ENCODE assay signal across 8 cellular contexts in genomic region chr9:14993061-14993800, GRCh38.
DNase-seq lines count a peak whose midpoint lies in the region; ATAC-seq and TF ChIP-seq lines count a peak whose summit lies in the region.

No MANE protein-coding gene starts in this region.

- H3K9me3 Mint-ChIP-seq in activated naive CD4-positive, alpha-beta T cell treated with anti-CD3 and anti-CD28 coated beads, Interleukin-2, amount 10 ng/mL, durations not matched to agents 7 days and 5 days: no peaks in the 10 kb centered on the region

- no peaks in the 10 kb centered on the region for H3K36me3 Mint-ChIP-seq in activated naive CD4-positive, alpha-beta T cell treated with anti-CD3 and anti-CD28 coated beads, Interleukin-2, amount 10 ng/mL, durations not matched to agents 7 days and 5 days

- H3K79me2 ChIP-seq in neural cell (replicated peaks; ENCODE audit: insufficient read depth, low read length): no peaks in the 10 kb centered on the region

- no peaks in the 10 kb centered on the region for H3F3A ChIP-seq in neural cell (ENCODE audit: insufficient read depth, low read length, poor library complexity, severe bottlenecking)

- H3K4me1 Mint-ChIP-seq in activated naive CD4-positive, alpha-beta T cell treated with anti-CD3 and anti-CD28 coated beads, Interleukin-2, amount 10 ng/mL, durations not matched to agents 7 days and 5 days: peaks cover 52% of the 10 kb centered on the region

- H3K27me3 ChIP-seq in Peyer's patch (no peaks in the 10 kb centered on the region), gastroesophageal sphincter (no peaks in the 10 kb centered on the region), neural cell (ENCODE audit: insufficient read depth, low read depth, low read length) (no peaks in the 10 kb centered on the region), stomach smooth muscle (ENCODE audit: control insufficient read depth in 1 of 2, insufficient read depth in 2 of 2, low read length in 2 of 2) (no peaks in the 10 kb centered on the region)

- TF ChIP-seq EP300 in gastroesophageal sphincter (IDR thresholded peaks at IDR 0.05) (no peak), neural cell (conservative IDR thresholded peaks at IDR 0.05; ENCODE audit: poor library complexity, severe bottlenecking) (no peak)

- TF ChIP-seq CTCF in Peyer's patch (IDR thresholded peaks at IDR 0.05) (no peak), gastroesophageal sphincter (IDR thresholded peaks at IDR 0.05) (peak in 1 of 4 experiments; percentile 15), neural cell (IDR thresholded peaks at IDR 0.05; ENCODE audit: poor library complexity, severe bottlenecking) (no peak)

- H3K36me3 ChIP-seq in Peyer's patch (no peaks in the 10 kb centered on the region), gastroesophageal sphincter (no peaks in the 10 kb centered on the region), neural cell (ENCODE audit: insufficient read depth, low read length) (no peaks in the 10 kb centered on the region), stomach smooth muscle (ENCODE audit: control insufficient read depth in 2 of 2, insufficient read depth in 2 of 2, low read length in 2 of 2) (no peaks in the 10 kb centered on the region)

- H3K9me3 ChIP-seq in Peyer's patch (no peaks in the 10 kb centered on the region), gastroesophageal sphincter (no peaks in the 10 kb centered on the region), neural cell (ENCODE audit: low read length) (no peaks in the 10 kb centered on the region), stomach smooth muscle (ENCODE audit: control insufficient read depth in 2 of 2, low read length in 2 of 2) (no peaks in the 10 kb centered on the region)

- peak overlapping the region; percentile 67 for H2AFZ ChIP-seq in neural cell (ENCODE audit: low read depth, low read length)

- H3K27ac ChIP-seq in Peyer's patch: peak overlapping the region in 1 of 4 donors; percentile 44
- peak overlapping the region in 2 of 4 donors; percentile 30 to 40 for H3K27ac ChIP-seq in gastroesophageal sphincter
- peak overlapping the region; percentile 67 for H3K27ac ChIP-seq in neural cell (ENCODE audit: low read length)
- no peak overlapping the region for H3K27ac ChIP-seq in stomach smooth muscle (ENCODE audit: low read length)

- H3K4me3 ChIP-seq in Peyer's patch (peak overlapping the region; percentile 34 to 77 (median 48)), gastroesophageal sphincter (peak overlapping the region; percentile 59 to 64), neural cell (ENCODE audit: low read length) (peak overlapping the region; percentile 72), stomach smooth muscle (ENCODE audit: low read length in 2 of 2) (peak overlapping the region; percentile 76 to 83)

- no peaks in the 10 kb centered on the region for H3K4me1 ChIP-seq in Peyer's patch
- peaks cover 0 to 17% (median 0%) of the 10 kb centered on the region in 3 donors for H3K4me1 ChIP-seq in gastroesophageal sphincter
- H3K4me1 ChIP-seq in stomach smooth muscle (ENCODE audit: control insufficient read depth, insufficient read depth, low read length): peaks cover 3% of the 10 kb centered on the region

- 10 to 15% methylated on average over 6 to 9 of the region's 49 CpGs for WGBS in gastroesophageal sphincter (ENCODE audit: low coverage in 1 of 2), 2 donors

- TF ChIP-seq POLR2A in Peyer's patch (IDR thresholded peaks at IDR 0.05) (no peak), gastroesophageal sphincter (IDR thresholded peaks at IDR 0.05) (no peak)

- peak overlapping the region; percentile 55 for H3K4me2 ChIP-seq in neural cell (ENCODE audit: low read length)

- H4K20me1 ChIP-seq in neural cell (ENCODE audit: insufficient read depth): no peaks in the 10 kb centered on the region

- DNase-seq in AG08395 (ENCODE audit: low spot score) (peak; percentile 90), Peyer's patch (peak; percentile 17 to 87 (median 87))
- DNase-seq in activated naive CD4-positive, alpha-beta T cell treated with anti-CD3 and anti-CD28 coated beads, Interleukin-2, amount 10 ng/mL, durations not matched to agents 7 days and 5 days: peak; percentile 65

- peak overlapping the region; percentile 87 for H3K27ac Mint-ChIP-seq in activated naive CD4-positive, alpha-beta T cell treated with anti-CD3 and anti-CD28 coated beads, Interleukin-2, amount 10 ng/mL, durations not matched to agents 7 days and 5 days

- peak overlapping the region; percentile 68 for H3K9ac ChIP-seq in neural cell (ENCODE audit: low read length)
- peak overlapping the region; percentile 42 to 54 for H3K9ac ChIP-seq in stomach smooth muscle (ENCODE audit: low read length in 2 of 2)

- H3K27me3 Mint-ChIP-seq in activated naive CD4-positive, alpha-beta T cell treated with anti-CD3 and anti-CD28 coated beads, Interleukin-2, amount 10 ng/mL, durations not matched to agents 7 days and 5 days: no peaks in the 10 kb centered on the region

- CTCF ChIA-PET in activated naive CD4-positive, alpha-beta T cell treated with anti-CD3 and anti-CD28 coated beads, Interleukin-2, amount 10 ng/mL, durations not matched to agents 7 days and 5 days (lab: Charles Lee): no interaction called here

- H3K9me2 ChIP-seq in neural cell (ENCODE audit: insufficient read depth, low read length): no peaks in the 10 kb centered on the region

- peak overlapping the region; percentile 75 for H3K4me3 Mint-ChIP-seq in activated naive CD4-positive, alpha-beta T cell treated with anti-CD3 and anti-CD28 coated beads, Interleukin-2, amount 10 ng/mL, durations not matched to agents 7 days and 5 days

- peak; percentile 39 for ATAC-seq in HG02938 (IDR thresholded peaks at IDR 0.05; ENCODE audit: unreplicated experiment)
- peak; percentile 93 for ATAC-seq in gastroesophageal sphincter
- no peak for ATAC-seq in GM21717 (IDR thresholded peaks at IDR 0.05; ENCODE audit: unreplicated experiment)

- no peak for TF ChIP-seq RAD21 in neural cell (conservative IDR thresholded peaks at IDR 0.05)

TF ChIP-seq in neural cell, 6 proteins besides CTCF, POLR2A, EP300 and RAD21:
- TF ChIP-seq EZH2 (IDR thresholded peaks at IDR 0.05; ENCODE audit: borderline replicate concordance, insufficient read depth, low read length, poor library complexity, severe bottlenecking) (no peak), TAF1 (IDR thresholded peaks at IDR 0.05; ENCODE audit: low read depth) (no peak), SMC3 (conservative IDR thresholded peaks at IDR 0.05; ENCODE audit: poor library complexity) (no peak), MXI1 (conservative IDR thresholded peaks at IDR 0.05; ENCODE audit: poor library complexity, severe bottlenecking) (peak; percentile 30), POLR2AphosphoS5 (IDR thresholded peaks at IDR 0.05) (peak; percentile 71)
- TF ChIP-seq, protein P1, sequence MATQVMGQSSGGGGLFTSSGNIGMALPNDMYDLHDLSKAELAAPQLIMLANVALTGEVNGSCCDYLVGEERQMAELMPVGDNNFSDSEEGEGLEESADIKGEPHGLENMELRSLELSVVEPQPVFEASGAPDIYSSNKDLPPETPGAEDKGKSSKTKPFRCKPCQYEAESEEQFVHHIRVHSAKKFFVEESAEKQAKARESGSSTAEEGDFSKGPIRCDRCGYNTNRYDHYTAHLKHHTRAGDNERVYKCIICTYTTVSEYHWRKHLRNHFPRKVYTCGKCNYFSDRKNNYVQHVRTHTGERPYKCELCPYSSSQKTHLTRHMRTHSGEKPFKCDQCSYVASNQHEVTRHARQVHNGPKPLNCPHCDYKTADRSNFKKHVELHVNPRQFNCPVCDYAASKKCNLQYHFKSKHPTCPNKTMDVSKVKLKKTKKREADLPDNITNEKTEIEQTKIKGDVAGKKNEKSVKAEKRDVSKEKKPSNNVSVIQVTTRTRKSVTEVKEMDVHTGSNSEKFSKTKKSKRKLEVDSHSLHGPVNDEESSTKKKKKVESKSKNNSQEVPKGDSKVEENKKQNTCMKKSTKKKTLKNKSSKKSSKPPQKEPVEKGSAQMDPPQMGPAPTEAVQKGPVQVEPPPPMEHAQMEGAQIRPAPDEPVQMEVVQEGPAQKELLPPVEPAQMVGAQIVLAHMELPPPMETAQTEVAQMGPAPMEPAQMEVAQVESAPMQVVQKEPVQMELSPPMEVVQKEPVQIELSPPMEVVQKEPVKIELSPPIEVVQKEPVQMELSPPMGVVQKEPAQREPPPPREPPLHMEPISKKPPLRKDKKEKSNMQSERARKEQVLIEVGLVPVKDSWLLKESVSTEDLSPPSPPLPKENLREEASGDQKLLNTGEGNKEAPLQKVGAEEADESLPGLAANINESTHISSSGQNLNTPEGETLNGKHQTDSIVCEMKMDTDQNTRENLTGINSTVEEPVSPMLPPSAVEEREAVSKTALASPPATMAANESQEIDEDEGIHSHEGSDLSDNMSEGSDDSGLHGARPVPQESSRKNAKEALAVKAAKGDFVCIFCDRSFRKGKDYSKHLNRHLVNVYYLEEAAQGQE (IDR thresholded peaks at IDR 0.05; ENCODE audit: borderline replicate concordance): peak; percentile 35
